In genomic region chr12:111451649-111452129, GRCh38 we compare ENCODE assay signal across 8 cellular contexts. TPM values are rescaled to one million over a fixed set of nuclear protein-coding genes. Genes with fewer than 3 reads are reported as not detected.
DNase-seq lines count a peak whose midpoint lies in the region; ATAC-seq, FAIRE-seq and TF ChIP-seq lines count a peak whose summit lies in the region.

No MANE protein-coding gene starts in this region.

- TF ChIP-seq EP300 in HepG2 (IDR thresholded peaks at IDR 0.05; ENCODE audit: low read depth in 2 of 2, low read length in 2 of 2) = no peak
- TF ChIP-seq EP300 in HepG2 (CRISPR knock-in tag; IDR thresholded peaks at IDR 0.05; ENCODE audit: borderline replicate concordance) = no peak

- H4K20me1 ChIP-seq in mammary epithelial cell (ENCODE audit: insufficient read depth, low read length) (no peaks in the 10 kb centered on the region), HepG2 (ENCODE audit: insufficient read depth, low read length) (0 out of 2 replicates have a peak, but pooled peaks cover 8% of the 10 kb centered on the region)

- H3K9me3 Mint-ChIP-seq in Caco-2 (ENCODE audit: unreplicated experiment) (no peaks in the 10 kb centered on the region), HFFc6 (peaks cover 8% of the 10 kb centered on the region)

- in situ Hi-C loops in mammary epithelial cell (cut with MboI; ENCODE audit: low sequenced_read_pairs in 2 of 2) = loop anchor here in 1 of 2 donors (5.0 kb wide), 1 partner anchor 119 kb away; no protein-coding TSS in a partner anchor
- in situ Hi-C loops in HepG2 (cut with HindIII; ENCODE audit: extremely low pct_ligation_motif_present, low pct_unique_long_range_greater_than_20kb) = loop anchor here (5.0 kb wide), 1 partner anchor 54 kb away; no protein-coding TSS in a partner anchor

- dilution Hi-C loops in mammary epithelial cell (cut with HindIII; ENCODE audit: low sequenced_read_pairs) = loop anchor here (5.0 to 10.0 kb wide), 2 partner anchors 104 to 427 kb away; no protein-coding TSS in a partner anchor

- H3K79me2 ChIP-seq in mammary epithelial cell (ENCODE audit: insufficient read depth, low read length) (no peaks in the 10 kb centered on the region), HepG2 (ENCODE audit: insufficient read depth, low read length) (no peaks in the 10 kb centered on the region)

- peaks cover 85% of the 10 kb centered on the region for H3K36me3 Mint-ChIP-seq in Caco-2 (ENCODE audit: insufficient read depth, unreplicated experiment)
- peaks cover 60% of the 10 kb centered on the region for H3K36me3 Mint-ChIP-seq in HFFc6 (ENCODE audit: low read depth)

- H3K9me3 ChIP-seq in Caco-2 (no peaks in the 10 kb centered on the region), mammary epithelial cell (replicated peaks; ENCODE audit: insufficient read depth, low read length) (no peaks in the 10 kb centered on the region), HepG2 (ENCODE audit: low read length) (no peaks in the 10 kb centered on the region)

- peak; percentile 44; the same call in 1 of the 2 replicates for TF ChIP-seq RAD21 in HepG2 (CRISPR knock-in tag; IDR thresholded peaks at IDR 0.05)

- no peak overlapping the region for H3K27ac ChIP-seq in mammary epithelial cell (ENCODE audit: insufficient read depth, low read depth, low read length)
- H3K27ac ChIP-seq in HepG2 (ENCODE audit: extremely low read length, insufficient read depth, low read length) = no peak overlapping the region

- no peak overlapping the region for H2AFZ ChIP-seq in mammary epithelial cell (ENCODE audit: low read depth, low read length)
- no peak overlapping the region for H2AFZ ChIP-seq in HepG2 (ENCODE audit: low read length)

- H3K4me3 ChIP-seq in Caco-2 (ENCODE audit: low read depth, low read length) (no peak overlapping the region), mammary epithelial cell (replicated peaks in 1 of 3; ENCODE audit: insufficient read depth in 1 of 3, low read depth in 2 of 3, low read length in 3 of 3) (no peak overlapping the region), HepG2 (replicated peaks in 1 of 3; ENCODE audit: insufficient read depth in 1 of 3, low read depth in 2 of 3, low read length in 3 of 3) (no peak overlapping the region)

- FAIRE-seq in HepG2 (lab: Jason Lieb, UNC) (peak; percentile 59), urothelium cell line (lab: Jason Lieb, UNC) (no peak)

- H3K4me1 Mint-ChIP-seq in Caco-2 (ENCODE audit: low read depth, unreplicated experiment) = no peaks in the 10 kb centered on the region
- peaks cover 63% of the 10 kb centered on the region for H3K4me1 Mint-ChIP-seq in HFFc6 (ENCODE audit: low read depth)

- H3K4me2 ChIP-seq in mammary epithelial cell (ENCODE audit: insufficient read depth, low read depth, low read length) (no peak overlapping the region), HepG2 (ENCODE audit: low read depth, low read length) (no peak overlapping the region)

- TF ChIP-seq CTCF in Caco-2 (IDR thresholded peaks at IDR 0.05; ENCODE audit: insufficient read depth in 1 of 2, low read depth in 1 of 2, low read length in 1 of 2, severe bottlenecking in 1 of 2, unreplicated experiment in 1 of 2) (peak; percentile 70 to 75), HFFc6 (IDR thresholded peaks at IDR 0.05) (peak; percentile 96), mammary epithelial cell (conservative IDR thresholded peaks at IDR 0.05 in 1 of 2, IDR thresholded peaks at IDR 0.05 in 1 of 2; ENCODE audit: extremely low read depth in 1 of 2, insufficient read depth in 1 of 2, low read depth in 1 of 2, low read length in 2 of 2) (peak; percentile 74 to 79), HepG2 (CRISPR knock-in tag; IDR thresholded peaks at IDR 0.05) (peak; percentile 70)

- H3K9ac ChIP-seq in mammary epithelial cell (ENCODE audit: insufficient read depth, low read length) (no peak overlapping the region), HepG2 (ENCODE audit: insufficient read depth, low read depth, low read length) (no peak overlapping the region)

- POLR2A ChIA-PET in Caco-2 (lab: Charles Lee) = no interaction called here
- POLR2A ChIA-PET in HepG2 (lab: Yijun Ruan, JAX) = interaction anchor here (1.1 to 1.2 kb wide), 2 partner anchors 49 to 121 kb away, joined by 3 to 4 read pairs; no protein-coding TSS in a partner anchor

- H3K27ac Mint-ChIP-seq in Caco-2 (ENCODE audit: unreplicated experiment) (no peak overlapping the region), HFFc6 (peak overlapping the region; percentile 58)

- no peak for TF ChIP-seq POLR2A in HepG2 (IDR thresholded peaks at IDR 0.05; ENCODE audit: insufficient read depth in 1 of 2, low read depth in 2 of 2, low read length in 2 of 2)

- BruUV-seq in Caco-2 (replicated peaks; lab: Mats Ljungman, UMichigan) = no TSS peak
- BruUV-seq in mammary epithelial cell (replicated peaks; lab: Mats Ljungman, UMichigan) = no TSS peak
- no TSS peak for BruUV-seq in HepG2 (replicated peaks; lab: Mats Ljungman, UMichigan)

- peak in 1 of 2 experiments; percentile 50 for DNase-seq in Caco-2
- DNase-seq in HFFc6 = peak; percentile 58
- peak; percentile 69 for DNase-seq in NOMO-1 treated with DMSO at 0.1 percent for 48 hours (lab: John Stamatoyannopoulos, UW; ENCODE audit: unreplicated experiment)
- DNase-seq in mammary epithelial cell = peak; percentile 26
- DNase-seq in HepG2 (ENCODE audit: low spot score) = peak; percentile 53
- DNase-seq in urothelium cell line (ENCODE audit: low spot score) = peak; percentile 45

- CTCF ChIA-PET in Caco-2 (lab: Charles Lee) (interaction anchor here (0.8 to 2.3 kb wide), 10 partner anchors 9 to 122 kb away, joined by 3 to 32 read pairs (median 4); no protein-coding TSS in a partner anchor), mammary epithelial cell (lab: Charles Lee; ENCODE audit: low non-redundant PET) (interaction anchor here (0.6 to 1.1 kb wide), 9 partner anchors 18 to 607 kb away, joined by 3 to 10 read pairs (median 6); no protein-coding TSS in a partner anchor), HepG2 (lab: Yijun Ruan, JAX; ENCODE audit: low intra/inter-chr PET ratio, low total read pairs) (interaction anchor here (1.7 to 2.8 kb wide), 2 partner anchors 55 to 121 kb away, joined by 12 to 31 read pairs; no protein-coding TSS in a partner anchor)

- H3K27me3 ChIP-seq in Caco-2 (replicated peaks; ENCODE audit: control insufficient read depth, insufficient read depth, low read length) = no peaks in the 10 kb centered on the region
- H3K27me3 ChIP-seq in mammary epithelial cell (ENCODE audit: insufficient read depth, low read length) = no peaks in the 10 kb centered on the region
- H3K27me3 ChIP-seq in HepG2 (ENCODE audit: control insufficient read depth in 1 of 2, insufficient read depth in 2 of 2, low read length in 2 of 2) = no peaks in the 10 kb centered on the region

- intact Hi-C loops in Caco-2 (cut with micrococcal nuclease; ENCODE audit: unreplicated experiment) (loop anchor here (1.0 to 2.0 kb wide), 3 partner anchors 47 to 121 kb away; partner anchors contain the start of gene SH2B3), mammary epithelial cell (cut with micrococcal nuclease) (loop anchor here (1.0 kb wide), 2 partner anchors 54 to 120 kb away; no protein-coding TSS in a partner anchor), HepG2 (cut with micrococcal nuclease; ENCODE audit: unreplicated experiment) (loop anchor here (1.0 to 2.0 kb wide), 3 partner anchors 47 to 120 kb away; partner anchors contain the start of gene SH2B3)

- no peak for ATAC-seq in HepG2
- no peak for ATAC-seq in HG02642 (IDR thresholded peaks at IDR 0.05; ENCODE audit: poor library complexity, unreplicated experiment)
- ATAC-seq in GM18870 (IDR thresholded peaks at IDR 0.05; ENCODE audit: unreplicated experiment) = no peak

- no peak overlapping the region for H3K4me3 Mint-ChIP-seq in Caco-2 (ENCODE audit: unreplicated experiment)
- peak overlapping the region; percentile 0; the same call in 1 of the 2 replicates for H3K4me3 Mint-ChIP-seq in HFFc6

- H3K36me3 ChIP-seq in Caco-2 (ENCODE audit: control insufficient read depth, insufficient read depth, low read length) (peaks cover 6% of the 10 kb centered on the region), mammary epithelial cell (ENCODE audit: insufficient read depth, low read length) (peaks cover 29% of the 10 kb centered on the region), HepG2 (replicated peaks in 1 of 2; ENCODE audit: control insufficient read depth in 1 of 2, insufficient read depth in 2 of 2, low read length in 2 of 2) (peaks cover 48 to 86% of the 10 kb centered on the region in 2 experiments)

- 28% methylated on average over 6 of the region's 6 CpGs for WGBS in mammary epithelial cell (ENCODE audit: low coverage, missing lambda C conversion rate)
- WGBS in HepG2 (ENCODE audit: low lambda C conversion rate) = 42% methylated on average over 6 of the region's 6 CpGs

- no peaks in the 10 kb centered on the region for H3K4me1 ChIP-seq in Caco-2
- no peaks in the 10 kb centered on the region for H3K4me1 ChIP-seq in mammary epithelial cell (ENCODE audit: insufficient read depth, low read length)
- no peaks in the 10 kb centered on the region for H3K4me1 ChIP-seq in HepG2 (ENCODE audit: insufficient read depth, low read length)

- H3K27me3 Mint-ChIP-seq in Caco-2 (ENCODE audit: insufficient read depth, unreplicated experiment) (no peaks in the 10 kb centered on the region), HFFc6 (ENCODE audit: insufficient read depth) (peaks cover 56% of the 10 kb centered on the region)

RNA-seq across cellular contexts. Expression of gene SH2B3, which starts 46.0 kb away (rescaled TPM):
- total RNA-seq in Caco-2 (2022) (15.6 and 16.1 TPM in 2 replicates), mammary epithelial cell (10 to 100 TPM; 11.7 to 15.8 TPM), HepG2 (2016; rRNA removed; fragmentation: Illumina TruSeq; extraction: Trizol) (6.8 and 6.9 TPM in 2 replicates)
- total RNA-seq in HFFc6 (2021; fragmentation: NEBNext Ultra II Directional; extraction: Animal tissue kit (Norgen Biotek cat#: 25700)) = 10 to 100 TPM; 54.0 to 80.3 (median 69.8) TPM
- polyA plus RNA-seq in mammary epithelial cell (18.1 TPM), HepG2 (2011; rRNA removed) (6.8 and 7.1 TPM in 2 replicates)
- 20.3 TPM for polyA minus RNA-seq in mammary epithelial cell
- 3.0 and 4.5 TPM in 2 replicates for total RNA-seq in HepG2 (2016; cell fraction: cytosol; rRNA removed; fragmentation: Illumina TruSeq; extraction: Trizol; ENCODE audit: low read depth)
- 5.3 and 6.3 TPM in 2 replicates for total RNA-seq in HepG2 (2016; cell fraction: insoluble cytoplasmic fraction; rRNA removed; fragmentation: Illumina TruSeq; extraction: Trizol)
- 8.1 and 8.8 TPM in 2 replicates for total RNA-seq in HepG2 (2016; cell fraction: membrane; rRNA removed; fragmentation: Illumina TruSeq; extraction: Trizol)
- 3.3 and 4.2 TPM in 2 replicates for total RNA-seq in HepG2 (2016; cell fraction: nucleus; rRNA removed; fragmentation: Illumina TruSeq; extraction: Trizol)
- 5.9 and 7.0 TPM in 2 replicates for polyA plus RNA-seq in HepG2 (2011; cell fraction: cytosol; rRNA removed)
- 6.3 and 7.7 TPM in 2 replicates for polyA plus RNA-seq in HepG2 (2011; cell fraction: nucleus; rRNA removed)
- 5.1 and 9.2 TPM in 2 replicates for polyA plus RNA-seq in HepG2 (2012)
- polyA plus RNA-seq in HepG2 (2016; cell fraction: cytosol; fragmentation: Illumina TruSeq; extraction: Trizol; ENCODE audit: low read depth) = 0.99 and 1.3 TPM in 2 replicates
- polyA plus RNA-seq in HepG2 (2016; cell fraction: insoluble cytoplasmic fraction; fragmentation: Illumina TruSeq; extraction: Trizol; ENCODE audit: low read depth) = 7.6 and 9.1 TPM in 2 replicates
- 5.2 and 5.7 TPM in 2 replicates for polyA plus RNA-seq in HepG2 (2016; cell fraction: membrane; fragmentation: Illumina TruSeq; extraction: Trizol; ENCODE audit: low read depth)
- 8.8 and 9.8 TPM in 2 replicates for polyA plus RNA-seq in HepG2 (2016; cell fraction: nucleus; fragmentation: Illumina TruSeq; extraction: Trizol; ENCODE audit: insufficient read depth, low read depth)
- polyA minus RNA-seq in HepG2 (2011; rRNA and poly(A)+ RNA removed; ENCODE audit: low replicate concordance) = 2.2 and 11.4 TPM in 2 replicates
- 6.2 and 6.9 TPM in 2 replicates for polyA minus RNA-seq in HepG2 (2011; cell fraction: cytosol; rRNA and poly(A)+ RNA removed)
- 3.3 and 3.9 TPM in 2 replicates for polyA minus RNA-seq in HepG2 (2011; cell fraction: nucleus; rRNA and poly(A)+ RNA removed)
